1 cellular context compared by ENCODE assay signal in genomic region chr17:79457376-79457775, GRCh38.
TF ChIP-seq lines count a peak whose summit lies in the region.

No MANE protein-coding gene starts in this region.

TF ChIP-seq in K562, 482 proteins besides CTCF, POLR2A, EP300 and RAD21 (continued from another document):
- no peak for TF ChIP-seq ARID4B (CRISPR knock-in tag; IDR thresholded peaks at IDR 0.05)
- TF ChIP-seq L3MBTL2 (IDR thresholded peaks at IDR 0.05) = 0 out of 2 replicates have a peak, but pooled peaks have one; percentile 18
- TF ChIP-seq ZNF318 (IDR thresholded peaks at IDR 0.05; ENCODE audit: borderline replicate concordance in 1 of 2, low read depth in 1 of 2) = no peak
